In the genomic region with DNA sequence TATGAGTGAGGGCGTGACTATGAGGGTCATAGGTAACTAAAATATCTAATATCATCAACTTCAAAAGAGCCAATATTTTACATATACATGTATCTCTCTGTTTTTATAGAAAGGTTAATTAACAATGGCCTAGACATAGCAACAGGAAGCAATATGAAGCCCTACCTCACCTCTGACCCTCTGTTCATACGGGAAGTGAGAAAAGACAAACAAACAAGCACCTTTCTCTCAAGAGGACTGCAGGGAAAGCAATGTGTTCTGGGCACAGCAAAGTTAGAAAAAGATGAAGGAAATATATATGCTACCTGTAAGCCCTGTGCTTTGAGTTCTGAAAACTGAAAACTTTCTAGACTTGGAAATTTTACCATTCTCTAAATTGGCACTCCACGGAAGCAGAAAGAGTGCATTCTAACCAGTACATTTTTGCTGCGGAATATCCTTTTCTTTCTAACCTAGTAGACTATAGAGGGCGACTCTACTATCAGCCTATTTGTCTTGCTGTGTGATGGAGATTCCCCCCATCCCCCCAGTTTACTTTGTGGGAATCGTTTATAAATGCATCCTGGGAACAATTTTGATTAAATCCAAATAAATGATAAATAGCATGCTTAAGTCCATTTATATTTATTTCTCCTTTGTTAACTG, we compare ENCODE assay signal across 20 cellular contexts.
"Had no signal": no experiment of that assay in that cellular context is flagged by ENCODE, and none has a peak within 500 bp of the region (broad histone marks: within the 10 kb centered on the region; RNA-seq: fewer than 3 reads in every experiment).

No MANE protein-coding gene starts in this region.

- H3K27ac ChIP-seq: colonic mucosa, esophagus squamous epithelium, left lung, tibial artery, uterus had no signal

- H3K4me1 ChIP-seq: colonic mucosa, left lung, tibial artery, uterus had no signal

- H3K27ac Mint-ChIP-seq: activated B cell treated with CpG ODN at 0.5 μM for 24 hours; activated CD8-positive, alpha-beta T cell treated with anti-CD3 and anti-CD28 coated beads, Interleukin-2, amount 10 ng/mL, durations not matched to agents 7 days and 5 days; activated naive CD4-positive, alpha-beta T cell treated with anti-CD3 and anti-CD28 coated beads, Interleukin-2, amount 50 U/mL, for 72 hours; natural killer cell treated with Interleukin-12 subunit alpha and Interleukin-12 subunit beta and Interleukin-15 and Interleukin-18, amount 100 ng/mL, for 72 hours had no signal

- H3K36me3 ChIP-seq: colonic mucosa, esophagus squamous epithelium, left lung, tibial artery, uterus had no signal

- H3K4me3 ChIP-seq: colonic mucosa, esophagus squamous epithelium, left lung, tibial artery, uterus had no signal

- H3K9me3 ChIP-seq: colonic mucosa, esophagus squamous epithelium, left lung, tibial artery, uterus had no signal

- H3K4me1 Mint-ChIP-seq: activated B cell treated with CpG ODN at 0.5 μM for 24 hours had no signal

- H3K27me3 Mint-ChIP-seq: activated B cell treated with CpG ODN at 0.5 μM for 24 hours; natural killer cell treated with Interleukin-12 subunit alpha and Interleukin-12 subunit beta and Interleukin-15 and Interleukin-18, amount 100 ng/mL, for 72 hours had no signal

- H3K36me3 Mint-ChIP-seq: activated naive CD4-positive, alpha-beta T cell treated with anti-CD3 and anti-CD28 coated beads, Interleukin-2, amount 50 U/mL, for 72 hours had no signal

- DNase-seq: activated B cell treated with CpG ODN at 0.5 μM for 24 hours; activated CD4-positive, alpha-beta T cell treated with anti-CD3 and anti-CD28 coated beads for 48 hours; activated CD8-positive, alpha-beta memory T cell treated with anti-CD3 and anti-CD28 coated beads, Interleukin-2, amount 50 U/mL, for 4 hours; activated CD8-positive, alpha-beta T cell treated with anti-CD3 and anti-CD28 coated beads, Interleukin-2, amount 10 ng/mL, durations not matched to agents 7 days and 5 days; activated gamma-delta T cell; activated T-cell treated with anti-CD3 and anti-CD28 coated beads, Interleukin-2, amount 50 U/mL, for 48 hours; central memory CD4-positive, alpha-beta T cell; colonic mucosa; esophagus squamous epithelium; hippocampal formation; kidney; mesenchymal stem cell; nucleus accumbens; stimulated activated CD4-positive, alpha-beta T cell treated with anti-CD3 and anti-CD28 coated beads, Interleukin-4, amount 100 ng/mL, for 1 hour; stimulated activated naive CD4-positive, alpha-beta T cell; tibial artery; uterus had no signal

- H3K4me3 Mint-ChIP-seq: activated B cell treated with CpG ODN at 0.5 μM for 24 hours; activated CD8-positive, alpha-beta T cell treated with anti-CD3 and anti-CD28 coated beads, Interleukin-2, amount 10 ng/mL, durations not matched to agents 7 days and 5 days; natural killer cell treated with Interleukin-12 subunit alpha and Interleukin-12 subunit beta and Interleukin-15 and Interleukin-18, amount 100 ng/mL, for 72 hours had no signal

- H3K27me3 ChIP-seq: colonic mucosa, esophagus squamous epithelium, left lung, tibial artery, uterus had no signal

- ATAC-seq: activated CD8-positive, alpha-beta T cell treated with anti-CD3 and anti-CD28 coated beads, Interleukin-2, amount 10 ng/mL, durations not matched to agents 7 days and 5 days; activated naive CD4-positive, alpha-beta T cell treated with anti-CD3 and anti-CD28 coated beads, Interleukin-2, amount 50 U/mL, for 72 hours; natural killer cell treated with Interleukin-12 subunit alpha and Interleukin-12 subunit beta and Interleukin-15 and Interleukin-18, amount 100 ng/mL, for 72 hours had no signal
